15 cellular contexts compared by ENCODE assay signal in the genomic region with DNA sequence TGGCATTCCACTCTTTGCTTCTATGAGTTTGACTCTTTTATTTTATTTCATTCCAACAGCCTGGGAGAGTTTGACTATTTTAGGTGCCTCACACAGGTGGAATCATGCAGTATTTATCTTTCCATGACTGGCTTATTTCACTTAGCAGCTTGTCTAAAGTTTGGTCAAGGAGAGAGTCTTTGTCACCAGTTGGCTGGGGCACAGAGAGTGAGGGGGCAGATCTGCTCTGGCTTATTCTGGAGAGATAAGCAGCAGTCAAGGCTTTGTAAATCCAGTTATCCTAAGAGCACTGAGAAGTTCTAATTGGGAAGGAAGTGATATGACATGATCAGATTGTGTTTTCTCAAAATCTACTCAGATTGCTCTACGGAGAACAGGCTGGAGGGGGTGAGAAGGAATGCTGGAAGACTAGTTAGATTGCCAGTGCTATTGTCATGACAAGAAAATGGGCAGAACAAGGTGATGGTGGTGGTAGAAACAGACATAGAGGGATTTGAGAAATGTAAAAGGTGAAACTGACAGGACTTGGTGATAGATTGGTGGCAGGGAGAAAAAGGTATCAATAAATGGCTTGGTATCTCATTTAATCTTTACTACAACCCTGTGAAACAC. TPM values are rescaled to one million over a fixed set of nuclear protein-coding genes. Genes with fewer than 3 reads are reported as not detected.
DNase-seq lines count a peak whose midpoint lies in the region; ATAC-seq, FAIRE-seq and TF ChIP-seq lines count a peak whose summit lies in the region.
"Had no signal": no experiment of that assay in that cellular context is flagged by ENCODE, and none has a peak within 500 bp of the region (broad histone marks: within the 10 kb centered on the region; RNA-seq: fewer than 3 reads in every experiment).

No MANE protein-coding gene starts in this region.

- no peak overlapping the region for H4K5ac ChIP-seq in mesendoderm (ENCODE audit: low read length)

- intact Hi-C loops in left cardiac atrium (cut with DNase I) (loop anchor here in 1 of 2 donors (10.0 kb wide), 1 partner anchor 231 kb away; a partner anchor contains a TSS), cardiac septum (cut with DNase I) (no loop called here)

- WGBS in mesendoderm (ENCODE audit: extremely low coverage, insufficient coverage, low lambda C conversion rate) = no CpG with 5 or more reads among the region's 1 CpG

- no peak overlapping the region for H4K8ac ChIP-seq in mesendoderm (ENCODE audit: low read depth, low read length)

- no peak overlapping the region for H3K4me2 ChIP-seq in mesendoderm (ENCODE audit: low read length)

- no peak overlapping the region for H3K9ac ChIP-seq in mesendoderm (ENCODE audit: low read length)

- H2AK5ac ChIP-seq in mesendoderm (ENCODE audit: low read length) = no peak overlapping the region

- DNase-seq in left cardiac atrium (no peak), cardiac septum (ENCODE audit: low spot score) (no peak), NCI-H82 treated with DMSO at 0.1 percent for 48 hours (lab: John Stamatoyannopoulos, UW; ENCODE audit: unreplicated experiment) (peak; percentile 37), mesendoderm (peak; percentile 72), SHP77 treated with DMSO at 0.1 percent for 48 hours (lab: John Stamatoyannopoulos, UW) (no peak), D721Med (ENCODE audit: insufficient read length, low spot score) (no peak)
- DNase-seq: C1 segment of cervical spinal cord; Calu3; CD4-positive, alpha-beta T cell; DMS79; GOT3; H9 had no signal

- TF ChIP-seq CTCF in D721Med (IDR thresholded peaks at IDR 0.05; ENCODE audit: insufficient read depth, missing control alignments) = no peak

- no peak overlapping the region for H2BK120ac ChIP-seq in mesendoderm (ENCODE audit: low read depth, low read length)

- H3K23ac ChIP-seq in mesendoderm (ENCODE audit: low read length) = no peak overlapping the region

- no peak overlapping the region for H3K27ac ChIP-seq in mesendoderm (ENCODE audit: low read depth, low read length)

- H3K4me1 ChIP-seq in mesendoderm (ENCODE audit: control insufficient read depth, low read depth, low read length) = peaks cover 5% of the 10 kb centered on the region

- H3K79me2 ChIP-seq in mesendoderm (ENCODE audit: control insufficient read depth, insufficient read depth, low read length) = no peaks in the 10 kb centered on the region

- no peak overlapping the region for H3K18ac ChIP-seq in mesendoderm (ENCODE audit: low read length)

- no peak overlapping the region for H2BK15ac ChIP-seq in mesendoderm (replicated peaks; ENCODE audit: low read depth)

- H3K4ac ChIP-seq in mesendoderm (ENCODE audit: low read depth, low read length) = no peak overlapping the region

- no peaks in the 10 kb centered on the region for H3K36me3 ChIP-seq in mesendoderm (ENCODE audit: control insufficient read depth, insufficient read depth, low read length)

- H3K56ac ChIP-seq in mesendoderm (ENCODE audit: low read length) = no peak overlapping the region

- no peak for FAIRE-seq in D721Med (lab: Jason Lieb, UNC)
- FAIRE-seq: A204.1, GM12891 had no signal

- no peak overlapping the region for H3K4me3 ChIP-seq in mesendoderm (ENCODE audit: low read length)

- no peaks in the 10 kb centered on the region for H3K79me1 ChIP-seq in mesendoderm (ENCODE audit: low read length)

- H3K27me3 ChIP-seq in mesendoderm (ENCODE audit: insufficient read depth, low read length, poor library complexity) = no peaks in the 10 kb centered on the region

- H2BK5ac ChIP-seq in mesendoderm (ENCODE audit: low read length) = no peak overlapping the region

- ATAC-seq in left cardiac atrium = peak; percentile 35 to 47
- ATAC-seq in GM18511 (IDR thresholded peaks at IDR 0.05; ENCODE audit: unreplicated experiment) = no peak

RNA-seq across cellular contexts. Expression of a gene that starts 12.1 kb away (rescaled TPM):
- total RNA-seq in left cardiac atrium (10 to 100 TPM; 17.1 to 24.3 TPM), cardiac septum (19.1 TPM)
- 12.2 TPM for polyA plus RNA-seq in mesendoderm (2013, experiment 1 of 2)
- polyA plus RNA-seq in mesendoderm (2013, experiment 2 of 2) = 13.3 TPM

Comparison
In these comparisons a context has a peak if more than half of its experiments do, and no peak if none do; other contexts are left out.
1. DNase-seq: peak in NCI-H82 treated with DMSO at 0.1 percent for 48 hours (single experiment) and mesendoderm (single experiment); none in left cardiac atrium (single experiment), cardiac septum (single experiment), SHP77 treated with DMSO at 0.1 percent for 48 hours (single experiment) and D721Med (single experiment).